Comparison of ENCODE assay signal across 8 cellular contexts in genomic region chr14:88551094-88551870, GRCh38. TPM values are rescaled to one million over a fixed set of nuclear protein-coding genes. Genes with fewer than 3 reads are reported as not detected.
A peak's percentile ranks its signal among the peaks of the same experiment; 100 is the strongest.
DNase-seq lines count a peak whose midpoint lies in the region; ATAC-seq and TF ChIP-seq lines count a peak whose summit lies in the region.

No MANE protein-coding gene starts in this region.

- H3K9me3 ChIP-seq in Caco-2 (no peaks in the 10 kb centered on the region), T-helper 17 cell (ENCODE audit: control insufficient read depth, low read length, poor library complexity, severe bottlenecking) (no peaks in the 10 kb centered on the region), gastrocnemius medialis (no peaks in the 10 kb centered on the region)

- H3K4me1 Mint-ChIP-seq in Caco-2 (ENCODE audit: low read depth, unreplicated experiment) (peaks cover 24% of the 10 kb centered on the region), T-helper 17 cell (peaks cover 11% of the 10 kb centered on the region)
- H3K4me1 Mint-ChIP-seq in central memory CD8-positive, alpha-beta T cell: peaks cover 13% of the 10 kb centered on the region

- CTCF ChIA-PET in Caco-2 (lab: Charles Lee): no interaction called here

- H3K4me1 ChIP-seq in Caco-2: peaks cover 43% of the 10 kb centered on the region
- peaks cover 24 to 35% of the 10 kb centered on the region in 2 donors for H3K4me1 ChIP-seq in gastrocnemius medialis

- H3K9me3 Mint-ChIP-seq in Caco-2 (ENCODE audit: unreplicated experiment): no peaks in the 10 kb centered on the region
- no peaks in the 10 kb centered on the region for H3K9me3 Mint-ChIP-seq in central memory CD8-positive, alpha-beta T cell

- DNase-seq in Caco-2 (peak; percentile 80 to 82), T-helper 17 cell (no peak), inferior parietal cortex (ENCODE audit: extremely low spot score) (peak; percentile 93), gastrocnemius medialis (peak; percentile 55 to 77), NCI-H1694 (lab: John Stamatoyannopoulos, UW) (no peak)
- no peak for DNase-seq in central memory CD8-positive, alpha-beta T cell (ENCODE audit: low spot score in 2 of 2)

- H3K27me3 ChIP-seq in Caco-2 (replicated peaks; ENCODE audit: control insufficient read depth, insufficient read depth, low read length): no peaks in the 10 kb centered on the region
- no peaks in the 10 kb centered on the region for H3K27me3 ChIP-seq in gastrocnemius medialis

- in situ Hi-C loops in gastrocnemius medialis (cut with MboI; ENCODE audit: low sequenced_read_pairs in 4 of 4): loop anchor here in 2 of 4 donors (10.0 to 25.0 kb wide), 2 partner anchors 56 to 1836 kb away; partner anchors contain the start of gene CALM1 (in 1 of the 2)

- H3K27ac Mint-ChIP-seq in Caco-2 (ENCODE audit: unreplicated experiment): no peak overlapping the region
- H3K27ac Mint-ChIP-seq in T-helper 17 cell: no peak overlapping the region
- H3K27ac Mint-ChIP-seq in central memory CD8-positive, alpha-beta T cell (ENCODE audit: low read depth): no peak overlapping the region

- H3K4me3 ChIP-seq in Caco-2 (ENCODE audit: low read depth, low read length): peak overlapping the region; percentile 48
- peak overlapping the region; percentile 74 to 82 (median 77) for H3K4me3 ChIP-seq in gastrocnemius medialis

- peak; percentile 13 to 28 for TF ChIP-seq CTCF in Caco-2 (IDR thresholded peaks at IDR 0.05; ENCODE audit: insufficient read depth in 1 of 2, low read depth in 1 of 2, low read length in 1 of 2, severe bottlenecking in 1 of 2, unreplicated experiment in 1 of 2)
- TF ChIP-seq CTCF in gastrocnemius medialis (IDR thresholded peaks at IDR 0.05 in 4 of 5, conservative IDR thresholded peaks at IDR 0.05 in 1 of 5): peak; percentile 30 to 47 (median 43)

- POLR2A ChIA-PET in Caco-2 (lab: Charles Lee): no interaction called here

- BruUV-seq in Caco-2 (replicated peaks; lab: Mats Ljungman, UMichigan): no TSS peak

- peak overlapping the region; percentile 85 for H3K4me3 Mint-ChIP-seq in Caco-2 (ENCODE audit: unreplicated experiment)
- peak overlapping the region; percentile 64 for H3K4me3 Mint-ChIP-seq in T-helper 17 cell
- H3K4me3 Mint-ChIP-seq in central memory CD8-positive, alpha-beta T cell: peak overlapping the region; percentile 10

- intact Hi-C loops in Caco-2 (cut with micrococcal nuclease; ENCODE audit: unreplicated experiment) (loop anchor here (1.0 kb wide), 1 partner anchor 8 kb away; no protein-coding TSS in a partner anchor), gastrocnemius medialis (cut with DNase I; ENCODE audit: low total_unique reads) (loop anchor here (5.0 to 10.0 kb wide), 4 partner anchors 166 to 1706 kb away; partner anchors contain the start of genes EFCAB11, GALC, PSMC1 and SPATA7)

- H3K36me3 ChIP-seq in Caco-2 (ENCODE audit: control insufficient read depth, insufficient read depth, low read length) (no peaks in the 10 kb centered on the region), gastrocnemius medialis (peaks cover 0 to 18% of the 10 kb centered on the region in 2 donors)

- no peaks in the 10 kb centered on the region for H3K27me3 Mint-ChIP-seq in Caco-2 (ENCODE audit: insufficient read depth, unreplicated experiment)
- peaks cover 64% of the 10 kb centered on the region for H3K27me3 Mint-ChIP-seq in T-helper 17 cell
- H3K27me3 Mint-ChIP-seq in central memory CD8-positive, alpha-beta T cell: peaks cover 58% of the 10 kb centered on the region

- H3K36me3 Mint-ChIP-seq in Caco-2 (ENCODE audit: insufficient read depth, unreplicated experiment) (peaks cover 19% of the 10 kb centered on the region), T-helper 17 cell (ENCODE audit: low read depth) (no peaks in the 10 kb centered on the region)
- H3K36me3 Mint-ChIP-seq in central memory CD8-positive, alpha-beta T cell (ENCODE audit: insufficient read depth): peaks cover 2% of the 10 kb centered on the region

- ATAC-seq in HG03460 (IDR thresholded peaks at IDR 0.05; ENCODE audit: unreplicated experiment) (peak; percentile 56), T-helper 17 cell (peak; percentile 39), gastrocnemius medialis (peak; percentile 81 to 83), GM21529 (IDR thresholded peaks at IDR 0.05; ENCODE audit: unreplicated experiment) (no peak)
- no peak for ATAC-seq in central memory CD8-positive, alpha-beta T cell (replicated peaks; ENCODE audit: extremely low read depth, poor library complexity, severe bottlenecking)

- peak overlapping the region; percentile 79 to 94 (median 84) for H3K27ac ChIP-seq in gastrocnemius medialis

- TF ChIP-seq POLR2A in gastrocnemius medialis (IDR thresholded peaks at IDR 0.05): peak; percentile 49 to 56

RNA-seq across cellular contexts. Expression of gene PTPN21, which starts 3.5 kb away (rescaled TPM):
- total RNA-seq in Caco-2 (2022): 25.2 and 27.7 TPM in 2 replicates
- not detected for total RNA-seq in T-helper 17 cell
- 10 to 100 TPM in 2 of 4 donors, 1 to 10 TPM in 2; 5.6 to 11.1 (median 8.6) TPM for total RNA-seq in gastrocnemius medialis

RNA-seq across cellular contexts. Expression of gene ZC3H14, which starts 11.6 kb away (rescaled TPM):
- total RNA-seq in Caco-2 (2022) (77.1 and 77.6 TPM in 2 replicates), T-helper 17 cell (10 to 100 TPM; 34.5 to 41.7 TPM), gastrocnemius medialis (10 to 100 TPM; 34.0 to 49.5 (median 42.4) TPM)

Comparison
In these comparisons a context has a peak if more than half of its experiments do, and no peak if none do; other contexts are left out.
1. DNase-seq: peak in Caco-2 (2 of 2), inferior parietal cortex (single experiment) and gastrocnemius medialis (2 of 2); none in T-helper 17 cell (0 of 3), central memory CD8-positive, alpha-beta T cell (0 of 2) and NCI-H1694 (single experiment).
2. H3K4me3 Mint-ChIP-seq: peak in every context shown above with its lines; median percentile 85 in Caco-2; 64 in T-helper 17 cell; 10 in central memory CD8-positive, alpha-beta T cell.
3. ATAC-seq: peak in HG03460 (single experiment), T-helper 17 cell (single experiment) and gastrocnemius medialis (2 of 2); none in central memory CD8-positive, alpha-beta T cell (single experiment) and GM21529 (single experiment).
4. RNA of gene PTPN21, which starts 3.5 kb away (total RNA-seq): 25.2 to 27.7 TPM in Caco-2 and 5.6 to 11.1 TPM in gastrocnemius medialis; not detected in T-helper 17 cell; every median in the first group is over 4 times any median in the second.